Comparison of ENCODE assay signal across 11 cellular contexts in the genomic region with DNA sequence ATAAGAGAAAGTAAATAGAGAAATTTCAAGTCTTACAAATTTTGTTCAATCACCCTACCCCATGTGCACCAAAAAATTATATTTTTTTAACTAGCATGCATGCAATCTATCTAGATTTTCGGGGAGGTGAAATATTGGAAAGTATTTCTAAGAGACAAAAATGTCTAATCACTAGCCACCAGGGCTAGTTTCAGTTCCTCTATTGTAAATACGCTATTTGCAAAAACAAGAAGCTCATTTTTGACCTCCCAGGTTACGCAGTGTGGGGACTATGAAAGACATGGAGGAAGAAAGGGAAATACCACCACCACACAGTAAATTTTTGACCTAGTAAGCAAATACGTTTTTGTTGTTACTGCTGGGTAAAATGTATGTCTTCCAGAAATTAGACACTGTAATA. TPM values are rescaled to one million over a fixed set of nuclear protein-coding genes. Genes with fewer than 3 reads are reported as not detected.
A peak's percentile ranks its signal among the peaks of the same experiment; 100 is the strongest.
DNase-seq lines count a peak whose midpoint lies in the region; ATAC-seq and FAIRE-seq lines count a peak whose summit lies in the region.
"Had no signal": no experiment of that assay in that cellular context is flagged by ENCODE, and none has a peak within 500 bp of the region (broad histone marks: within the 10 kb centered on the region; RNA-seq: fewer than 3 reads in every experiment).

No MANE protein-coding gene starts in this region.

- ATAC-seq in GM18498 (IDR thresholded peaks at IDR 0.05; ENCODE audit: unreplicated experiment) (peak; percentile 61), GM21360 (IDR thresholded peaks at IDR 0.05; ENCODE audit: unreplicated experiment) (peak; percentile 42), HG03066 (IDR thresholded peaks at IDR 0.05; ENCODE audit: low read depth, unreplicated experiment) (peak; percentile 57), T-cell (replicated peaks in 1 of 4) (no peak)
- ATAC-seq: GM23338 had no signal

- POLR2A ChIA-PET in T-cell (lab: Charles Lee) = no interaction called here

- H3K4me1 Mint-ChIP-seq in T-cell = peaks cover 7 to 21% (median 14%) of the 10 kb centered on the region in 3 donors

- H3K27ac Mint-ChIP-seq in T-cell = no peak overlapping the region
- H3K27ac Mint-ChIP-seq: GM23338 had no signal

- CTCF ChIA-PET in T-cell (lab: Charles Lee) = no interaction called here

- H3K4me3 Mint-ChIP-seq in T-cell = peak overlapping the region in 1 of 3 donors; percentile 76

- peaks cover 22 to 38% of the 10 kb centered on the region in 2 donors for H3K27me3 Mint-ChIP-seq in T-cell

- peak; percentile 74 for DNase-seq in NOMO-1 treated with DMSO at 0.1 percent for 48 hours (lab: John Stamatoyannopoulos, UW; ENCODE audit: unreplicated experiment)
- no peak for DNase-seq in T-cell
- no peak for DNase-seq in stimulated activated CD4-positive, alpha-beta T cell treated with anti-CD3 and anti-CD28 coated beads, Interleukin-4, amount 100 ng/mL, for 4 hours
- no peak for DNase-seq in GM19239 (ENCODE audit: insufficient read length, low spot score)
- no peak for DNase-seq in activated CD4-positive, CD25-positive, alpha-beta regulatory T cell treated with anti-CD3 and anti-CD28 coated beads, Interleukin-2, amount 50 U/mL, for 72 hours
- DNase-seq: kidney had no signal

- H3K9me3 Mint-ChIP-seq in T-cell = no peaks in the 10 kb centered on the region

- H3K36me3 Mint-ChIP-seq in T-cell = no peaks in the 10 kb centered on the region

- FAIRE-seq in GM19239 (lab: Jason Lieb, UNC) = no peak
- FAIRE-seq: endometrium had no signal

RNA-seq across cellular contexts. Expression of a gene that starts 2.3 kb away (rescaled TPM):
- total RNA-seq in T-cell = 1 to 10 TPM in 1 of 5 donors, under 1 TPM in 4; 0.60 to 2.0 (median 0.75) TPM

Comparison
In these comparisons a context has a peak if more than half of its experiments do, and no peak if none do; other contexts are left out.
1. ATAC-seq: peak in GM18498 (single experiment), GM21360 (single experiment) and HG03066 (single experiment); none in T-cell (0 of 4).